ENCODE assay signal across 19 cellular contexts in the genomic region with DNA sequence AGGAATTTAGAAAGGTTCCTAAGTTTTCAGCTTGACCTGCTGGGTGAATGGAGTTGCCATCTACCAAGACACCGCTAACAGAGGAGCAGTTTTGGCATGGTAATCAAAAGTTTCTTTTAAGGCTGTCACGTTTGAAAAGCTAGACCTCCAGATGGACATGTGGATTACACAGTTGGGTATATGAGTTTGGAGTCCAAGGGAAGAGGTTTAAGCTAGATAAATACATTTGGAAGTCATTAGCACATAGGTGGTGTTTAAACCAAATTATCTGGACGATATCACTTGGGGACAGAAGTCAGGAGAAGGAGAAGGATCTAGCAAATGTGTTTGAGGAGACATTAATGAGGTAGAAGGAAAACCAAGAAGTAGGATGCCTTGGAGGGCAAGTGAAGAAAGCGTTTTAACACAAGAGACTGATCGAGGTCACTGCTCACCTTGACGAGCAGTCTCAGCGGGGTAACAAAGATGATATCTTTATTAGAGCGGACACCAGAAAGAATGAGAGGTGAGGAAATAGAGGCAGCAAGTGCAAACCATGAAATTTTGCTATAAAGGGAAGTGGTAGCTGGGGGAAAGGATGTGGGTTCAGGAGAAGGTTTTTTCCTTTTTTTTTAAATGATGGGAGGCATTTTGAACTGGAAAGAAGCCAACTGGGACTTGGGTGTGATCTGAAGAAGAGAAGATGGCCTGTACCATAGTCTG. TPM values are rescaled to one million over a fixed set of nuclear protein-coding genes. Genes with fewer than 3 reads are reported as not detected.
A peak's percentile ranks its signal among the peaks of the same experiment; 100 is the strongest.
DNase-seq lines count a peak whose midpoint lies in the region; ATAC-seq and TF ChIP-seq lines count a peak whose summit lies in the region.
"Had no signal": no experiment of that assay in that cellular context is flagged by ENCODE, and none has a peak within 500 bp of the region (broad histone marks: within the 10 kb centered on the region; RNA-seq: fewer than 3 reads in every experiment).

No MANE protein-coding gene starts in this region.

- CTCF ChIA-PET in activated CD4-positive, alpha-beta T cell treated with anti-CD3 and anti-CD28 coated beads for 36 hours (lab: Charles Lee): interaction anchor here (1.2 to 1.5 kb wide), 4 partner anchors 8 to 159 kb away, joined by 3 to 4 read pairs (median 3); no protein-coding TSS in a partner anchor
- CTCF ChIA-PET in naive thymus-derived CD4-positive, alpha-beta T cell (lab: Charles Lee): no interaction called here

- no peaks in the 10 kb centered on the region for H3K9me3 ChIP-seq in naive thymus-derived CD4-positive, alpha-beta T cell (ENCODE audit: control insufficient read depth in 2 of 3, low read length in 3 of 3)

- peaks cover 6% of the 10 kb centered on the region; the same call in 1 of the 2 replicates for H3F3A ChIP-seq in GM23338 (replicated peaks; ENCODE audit: low read depth)

- no peaks in the 10 kb centered on the region for H3K79me2 ChIP-seq in GM23338 (replicated peaks; ENCODE audit: insufficient read depth)

- POLR2A ChIA-PET in activated CD4-positive, alpha-beta T cell treated with anti-CD3 and anti-CD28 coated beads for 36 hours (lab: Charles Lee): interaction anchor here (0.7 kb wide), 1 partner anchor 767 kb away, joined by 3 read pairs; no protein-coding TSS in a partner anchor
- POLR2A ChIA-PET in naive thymus-derived CD4-positive, alpha-beta T cell (lab: Charles Lee): interaction anchor here (0.6 to 4.9 kb wide), 10 partner anchors 8 to 159 kb away, joined by 3 to 36 read pairs (median 4); partner anchors contain the start of genes APEX1, PARP2, PIP4P1 and PNP

- 0 out of 2 replicates have a peak overlapping the region, but pooled peaks have one; percentile 2 for H2AFZ ChIP-seq in GM23338
- H2AFZ ChIP-seq: PC-9 had no signal

- H3K27me3 Mint-ChIP-seq in activated CD4-positive, alpha-beta T cell treated with anti-CD3 and anti-CD28 coated beads for 36 hours: no peaks in the 10 kb centered on the region
- peaks cover 2% of the 10 kb centered on the region for H3K27me3 Mint-ChIP-seq in GM23338 (ENCODE audit: insufficient read depth, low read depth, poor library complexity)
- peaks cover 4% of the 10 kb centered on the region for H3K27me3 Mint-ChIP-seq in T-helper 2 cell treated with Interferon-gamma antibody and Interleukin-4, amounts not matched to agents 5 μg/mL and 100 μg/mL, for 36 hours (ENCODE audit: low read depth)
- peaks cover 0 to 8% (median 0%) of the 10 kb centered on the region in 5 donors for H3K27me3 Mint-ChIP-seq in naive thymus-derived CD4-positive, alpha-beta T cell
- H3K27me3 Mint-ChIP-seq: activated T-cell treated with anti-CD3 and anti-CD28 coated beads, Interleukin-2, amount 50 U/mL, for 24 hours; type B pancreatic cell had no signal

- peaks cover 34% of the 10 kb centered on the region for H3K4me1 ChIP-seq in GM23338 (ENCODE audit: insufficient read depth)
- H3K4me1 ChIP-seq in naive thymus-derived CD4-positive, alpha-beta T cell (ENCODE audit: control insufficient read depth in 2 of 2, insufficient read depth in 2 of 2, low read length in 2 of 2): peaks cover 37 to 50% of the 10 kb centered on the region in 2 donors

- no peaks in the 10 kb centered on the region for H4K20me1 ChIP-seq in GM23338 (replicated peaks; ENCODE audit: insufficient read depth)

- H3K4me3 ChIP-seq in GM23338: no peak overlapping the region
- no peak overlapping the region for H3K4me3 ChIP-seq in naive thymus-derived CD4-positive, alpha-beta T cell (ENCODE audit: low read length)
- H3K4me3 ChIP-seq: PC-9, SK-N-MC had no signal

- peak overlapping the region; percentile 66 for H3K27ac Mint-ChIP-seq in activated CD4-positive, alpha-beta T cell treated with anti-CD3 and anti-CD28 coated beads for 36 hours
- no peak overlapping the region; the same call in 1 of the 2 replicates for H3K27ac Mint-ChIP-seq in GM23338
- peak overlapping the region; percentile 12 for H3K27ac Mint-ChIP-seq in T-helper 2 cell treated with Interferon-gamma antibody and Interleukin-4, amounts not matched to agents 5 μg/mL and 100 μg/mL, for 36 hours
- peak overlapping the region; percentile 1 to 93 (median 82) for H3K27ac Mint-ChIP-seq in naive thymus-derived CD4-positive, alpha-beta T cell
- H3K27ac Mint-ChIP-seq: activated T-cell treated with anti-CD3 and anti-CD28 coated beads, Interleukin-2, amount 50 U/mL, for 24 hours; type B pancreatic cell had no signal

- H3K36me3 Mint-ChIP-seq in activated CD4-positive, alpha-beta T cell treated with anti-CD3 and anti-CD28 coated beads for 36 hours (ENCODE audit: low read depth): no peaks in the 10 kb centered on the region
- H3K36me3 Mint-ChIP-seq in GM23338 (ENCODE audit: low read depth): no peaks in the 10 kb centered on the region
- peaks cover 2% of the 10 kb centered on the region for H3K36me3 Mint-ChIP-seq in T-helper 2 cell treated with Interferon-gamma antibody and Interleukin-4, amounts not matched to agents 5 μg/mL and 100 μg/mL, for 36 hours (ENCODE audit: low read depth)
- H3K36me3 Mint-ChIP-seq in naive thymus-derived CD4-positive, alpha-beta T cell: peaks cover 0 to 6% (median 4%) of the 10 kb centered on the region in 5 donors
- H3K36me3 Mint-ChIP-seq: type B pancreatic cell had no signal

- TF ChIP-seq CTCF in GM23338 (conservative IDR thresholded peaks at IDR 0.05; ENCODE audit: low read depth in 2 of 2): no peak

- H3K9me3 Mint-ChIP-seq in activated CD4-positive, alpha-beta T cell treated with anti-CD3 and anti-CD28 coated beads for 36 hours (ENCODE audit: low read depth): no peaks in the 10 kb centered on the region
- no peaks in the 10 kb centered on the region for H3K9me3 Mint-ChIP-seq in GM23338
- no peaks in the 10 kb centered on the region for H3K9me3 Mint-ChIP-seq in T-helper 2 cell treated with Interferon-gamma antibody and Interleukin-4, amounts not matched to agents 5 μg/mL and 100 μg/mL, for 36 hours
- H3K9me3 Mint-ChIP-seq in naive thymus-derived CD4-positive, alpha-beta T cell: peaks cover 0 to 5% (median 0%) of the 10 kb centered on the region in 11 donors
- H3K9me3 Mint-ChIP-seq: activated T-cell treated with anti-CD3 and anti-CD28 coated beads, Interleukin-2, amount 50 U/mL, for 24 hours had no signal

- 0 out of 2 replicates have a peak, but pooled peaks cover 2% of the 10 kb centered on the region for H3K36me3 ChIP-seq in GM23338 (ENCODE audit: insufficient read depth)
- H3K36me3 ChIP-seq in naive thymus-derived CD4-positive, alpha-beta T cell (ENCODE audit: control insufficient read depth in 2 of 3, insufficient read depth in 3 of 3, low read length in 3 of 3): no peaks in the 10 kb centered on the region

- no peaks in the 10 kb centered on the region for H3K27me3 ChIP-seq in GM23338 (ENCODE audit: insufficient read depth)
- no peaks in the 10 kb centered on the region for H3K27me3 ChIP-seq in naive thymus-derived CD4-positive, alpha-beta T cell (ENCODE audit: control insufficient read depth in 2 of 2, insufficient read depth in 2 of 2, low read length in 2 of 2)
- H3K27me3 ChIP-seq: foreskin keratinocyte had no signal

- H3K4me3 Mint-ChIP-seq in activated CD4-positive, alpha-beta T cell treated with anti-CD3 and anti-CD28 coated beads for 36 hours: no peak overlapping the region
- no peak overlapping the region for H3K4me3 Mint-ChIP-seq in GM23338
- peak overlapping the region; percentile 33 for H3K4me3 Mint-ChIP-seq in T-helper 2 cell treated with Interferon-gamma antibody and Interleukin-4, amounts not matched to agents 5 μg/mL and 100 μg/mL, for 36 hours
- H3K4me3 Mint-ChIP-seq in naive thymus-derived CD4-positive, alpha-beta T cell: peak overlapping the region; percentile 12 to 82 (median 69)
- H3K4me3 Mint-ChIP-seq: activated T-cell treated with anti-CD3 and anti-CD28 coated beads, Interleukin-2, amount 50 U/mL, for 24 hours; type B pancreatic cell had no signal

- H3K4me2 ChIP-seq in GM23338: no peak overlapping the region
- H3K4me2 ChIP-seq: PC-9 had no signal

- ATAC-seq in activated CD4-positive, alpha-beta T cell treated with anti-CD3 and anti-CD28 coated beads for 36 hours: no peak
- ATAC-seq in GM23338: no peak
- no peak for ATAC-seq in naive thymus-derived CD4-positive, alpha-beta T cell
- ATAC-seq in HG03045 (IDR thresholded peaks at IDR 0.05; ENCODE audit: unreplicated experiment): no peak
- ATAC-seq: foreskin keratinocyte had no signal

- DNase-seq in activated CD4-positive, alpha-beta T cell treated with anti-CD3 and anti-CD28 coated beads for 36 hours: no peak
- no peak for DNase-seq in activated CD4-positive, alpha-beta T cell treated with anti-CD3 and anti-CD28 coated beads for 1 hour
- no peak for DNase-seq in GM23338 (ENCODE audit: low spot score)
- no peak for DNase-seq in T-helper 2 cell treated with Interferon-gamma antibody and Interleukin-4, amounts not matched to agents 5 μg/mL and 100 μg/mL, for 36 hours (ENCODE audit: low spot score)
- DNase-seq in naive thymus-derived CD4-positive, alpha-beta T cell: peak in 1 of 9 donors; percentile 24
- DNase-seq in NCI-H1694 treated with DMSO at 0.1 percent for 48 hours (lab: John Stamatoyannopoulos, UW): no peak
- no peak for DNase-seq in amniotic stem cell (lab: John Stamatoyannopoulos, UW)
- DNase-seq: activated T-cell treated with anti-CD3 and anti-CD28 coated beads, Interleukin-2, amount 50 U/mL, for 24 hours; amygdala; foreskin keratinocyte; NCI-H1436; NCI-H345; PC-9; stimulated activated CD4-positive, alpha-beta T cell treated with anti-CD3 and anti-CD28 coated beads, Interleukin-4, amount 100 ng/mL, for 4 hours had no signal

- 0 out of 2 replicates have a peak overlapping the region, but pooled peaks have one; percentile 52 for H3K27ac ChIP-seq in GM23338 (ENCODE audit: low read depth)
- H3K27ac ChIP-seq in naive thymus-derived CD4-positive, alpha-beta T cell (ENCODE audit: low read depth, low read length): no peak overlapping the region
- H3K27ac ChIP-seq: foreskin keratinocyte, PC-9, SK-N-MC had no signal

- intact Hi-C loops in activated CD4-positive, alpha-beta T cell treated with anti-CD3 and anti-CD28 coated beads for 36 hours (cut with DNase I, micrococcal nuclease): no loop called here
- intact Hi-C loops in naive thymus-derived CD4-positive, alpha-beta T cell (cut with micrococcal nuclease): no loop called here

- H3K4me1 Mint-ChIP-seq in activated CD4-positive, alpha-beta T cell treated with anti-CD3 and anti-CD28 coated beads for 36 hours: peaks cover 68% of the 10 kb centered on the region
- peaks cover 49% of the 10 kb centered on the region for H3K4me1 Mint-ChIP-seq in GM23338
- peaks cover 44% of the 10 kb centered on the region for H3K4me1 Mint-ChIP-seq in T-helper 2 cell treated with Interferon-gamma antibody and Interleukin-4, amounts not matched to agents 5 μg/mL and 100 μg/mL, for 36 hours (ENCODE audit: low read depth)
- peaks cover 44 to 96% (median 89%) of the 10 kb centered on the region in 7 donors for H3K4me1 Mint-ChIP-seq in naive thymus-derived CD4-positive, alpha-beta T cell

- H3K9me2 ChIP-seq in GM23338 (ENCODE audit: insufficient read depth): 0 out of 2 replicates have a peak, but pooled peaks cover 7% of the 10 kb centered on the region

RNA-seq across cellular contexts. Expression of gene PNP, which starts 17.6 kb away (rescaled TPM):
- 100 to 1,000 TPM; 160 to 164 TPM for total RNA-seq in activated CD4-positive, alpha-beta T cell treated with anti-CD3 and anti-CD28 coated beads for 36 hours
- total RNA-seq in GM23338 (2014; rRNA removed; shearing (Covaris generic)): 72.3 and 102 TPM in 2 replicates
- polyA plus RNA-seq in GM23338 (2016; fragmentation: Nextera tagmentation; extraction: Ambion mirVana): 56.1 and 60.7 TPM in 2 replicates
- total RNA-seq in naive thymus-derived CD4-positive, alpha-beta T cell: 100 to 1,000 TPM in 2 of 5 experiments, 10 to 100 TPM in 3; 58.9 to 179 (median 83.0) TPM
- 10 to 100 TPM; 35.6 to 59.6 TPM for polyA plus RNA-seq in naive thymus-derived CD4-positive, alpha-beta T cell

RNA-seq across cellular contexts. Expression of gene RNASE10, which starts 18.5 kb away (rescaled TPM):
- under 1 TPM; 0.16 to 0.56 TPM for total RNA-seq in activated CD4-positive, alpha-beta T cell treated with anti-CD3 and anti-CD28 coated beads for 36 hours
- total RNA-seq in GM23338 (2014; rRNA removed; shearing (Covaris generic)): not detected in 2 replicates
- 0.65 and 0.82 TPM in 2 replicates for polyA plus RNA-seq in GM23338 (2016; fragmentation: Nextera tagmentation; extraction: Ambion mirVana)
- 1 to 10 TPM in 1 of 5 experiments, under 1 TPM in 4; 0.63 to 1.1 (median 0.70) TPM for total RNA-seq in naive thymus-derived CD4-positive, alpha-beta T cell
- not detected for polyA plus RNA-seq in naive thymus-derived CD4-positive, alpha-beta T cell
- total RNA-seq: cerebellum, G401, PC-9 had no signal

RNA-seq across cellular contexts. Expression of gene PIP4P1, which starts 25.6 kb away (rescaled TPM):
- 10 to 100 TPM; 24.2 to 24.7 TPM for total RNA-seq in activated CD4-positive, alpha-beta T cell treated with anti-CD3 and anti-CD28 coated beads for 36 hours
- total RNA-seq in GM23338 (2014; rRNA removed; shearing (Covaris generic)): 24.8 and 26.4 TPM in 2 replicates
- 18.9 and 20.9 TPM in 2 replicates for polyA plus RNA-seq in GM23338 (2016; fragmentation: Nextera tagmentation; extraction: Ambion mirVana)
- 10 to 100 TPM; 34.9 to 87.1 (median 74.2) TPM for total RNA-seq in naive thymus-derived CD4-positive, alpha-beta T cell
- polyA plus RNA-seq in naive thymus-derived CD4-positive, alpha-beta T cell: 10 to 100 TPM; 20.7 to 38.5 TPM

RNA-seq across cellular contexts. Expression of gene APEX1, which starts 31.8 kb away (rescaled TPM):
- 100 to 1,000 TPM; 216 to 257 TPM for total RNA-seq in activated CD4-positive, alpha-beta T cell treated with anti-CD3 and anti-CD28 coated beads for 36 hours
- total RNA-seq in GM23338 (2014; rRNA removed; shearing (Covaris generic)): 216 and 247 TPM in 2 replicates
- 279 and 291 TPM in 2 replicates for polyA plus RNA-seq in GM23338 (2016; fragmentation: Nextera tagmentation; extraction: Ambion mirVana)
- total RNA-seq in naive thymus-derived CD4-positive, alpha-beta T cell: 100 to 1,000 TPM in 4 of 5 experiments, 10 to 100 TPM in 1; 97.4 to 159 (median 129) TPM
- 100 to 1,000 TPM; 161 to 205 TPM for polyA plus RNA-seq in naive thymus-derived CD4-positive, alpha-beta T cell

RNA-seq across cellular contexts. Expression of gene OSGEP, which starts 32.2 kb away (rescaled TPM):
- total RNA-seq in activated CD4-positive, alpha-beta T cell treated with anti-CD3 and anti-CD28 coated beads for 36 hours: 10 to 100 TPM; 46.2 to 47.5 TPM
- total RNA-seq in GM23338 (2014; rRNA removed; shearing (Covaris generic)): 59.5 and 62.8 TPM in 2 replicates
- polyA plus RNA-seq in GM23338 (2016; fragmentation: Nextera tagmentation; extraction: Ambion mirVana): 29.0 and 35.1 TPM in 2 replicates
- 10 to 100 TPM; 54.2 to 77.2 (median 69.1) TPM for total RNA-seq in naive thymus-derived CD4-positive, alpha-beta T cell
- 10 to 100 TPM; 30.8 to 42.9 TPM for polyA plus RNA-seq in naive thymus-derived CD4-positive, alpha-beta T cell

Comparison
In these comparisons a context has a peak if more than half of its experiments do, and no peak if none do; other contexts are left out.
1. H3K4me3 Mint-ChIP-seq: peak in T-helper 2 cell treated with Interferon-gamma antibody and Interleukin-4, amounts not matched to agents 5 μg/mL and 100 μg/mL, for 36 hours (single experiment) and naive thymus-derived CD4-positive, alpha-beta T cell (10 of 10); none in activated CD4-positive, alpha-beta T cell treated with anti-CD3 and anti-CD28 coated beads for 36 hours (single experiment) and GM23338 (single experiment).